ENCODE assay signal across 35 cellular contexts in genomic region chr16:12395266-12395665, GRCh38.
DNase-seq lines count a peak whose midpoint lies in the region; ATAC-seq, FAIRE-seq and TF ChIP-seq lines count a peak whose summit lies in the region.
"Had no signal": no experiment of that assay in that cellular context is flagged by ENCODE, and none has a peak within 500 bp of the region (broad histone marks: within the 10 kb centered on the region; RNA-seq: fewer than 3 reads in every experiment).

No MANE protein-coding gene starts in this region.

- H3K9me3 ChIP-seq in IMR-90 (ENCODE audit: control insufficient read depth, insufficient read depth, low read length) (no peaks in the 10 kb centered on the region), mesenchymal stem cell (ENCODE audit: control insufficient read depth, low read length) (no peaks in the 10 kb centered on the region), MG63 (no peaks in the 10 kb centered on the region)
- H3K9me3 ChIP-seq: body of pancreas, esophagus muscularis mucosa, pancreas, suprapubic skin had no signal

- H3K79me1 ChIP-seq in IMR-90 (ENCODE audit: low read depth in 1 of 2, low read length in 2 of 2) = no peaks in the 10 kb centered on the region; a peak in 1 of 4 replicates
- H3K79me1 ChIP-seq in mesenchymal stem cell (replicated peaks; ENCODE audit: low read length, poor library complexity, severe bottlenecking) = no peaks in the 10 kb centered on the region

- CTCF ChIA-PET in IMR-90 (lab: Yijun Ruan, JAX) = no interaction called here

- DNase-seq in DMS153 (lab: John Stamatoyannopoulos, UW) (peak; percentile 52), DMS153 treated with DMSO at 0.1 percent for 48 hours (lab: John Stamatoyannopoulos, UW; ENCODE audit: unreplicated experiment) (no peak), IMR-90 (peak; percentile 59), bronchial epithelial cell (ENCODE audit: low read depth) (peak; percentile 9), mesenchymal stem cell (no peak), left ventricle myocardium superior (no peak), MG63 (no peak), CD14-positive monocyte (ENCODE audit: low spot score) (no peak)
- DNase-seq: activated CD4-positive, alpha-beta T cell treated with anti-CD3 and anti-CD28 coated beads for 48 hours; activated gamma-delta T cell; activated T-cell treated with anti-CD3 and anti-CD28 coated beads, Interleukin-2, amount 50 U/mL, for 1 hour; Calu3; CD4-positive, CD25-positive, alpha-beta regulatory T cell; cerebellar nuclear complex; dermis blood vessel endothelial cell; DND-41; hippocampal formation; NCI-H1092; NCI-H1930; NCI-H2227 treated with DMSO at 0.1 percent for 48 hours; NCI-H526 treated with DMSO at 0.1 percent for 48 hours; nephron progenitor cell; pancreas; retina; SW 1271; T1000 had no signal

- H3K27me3 ChIP-seq in IMR-90 (ENCODE audit: control insufficient read depth, insufficient read depth, low read length) = no peaks in the 10 kb centered on the region
- H3K27me3 ChIP-seq in bronchial epithelial cell (ENCODE audit: control insufficient read depth, insufficient read depth, low read length) = no peaks in the 10 kb centered on the region
- no peaks in the 10 kb centered on the region for H3K27me3 ChIP-seq in mesenchymal stem cell (ENCODE audit: control insufficient read depth in 1 of 2, insufficient read depth in 1 of 2, low read length in 2 of 2)
- no peaks in the 10 kb centered on the region for H3K27me3 ChIP-seq in MG63
- H3K27me3 ChIP-seq: body of pancreas, esophagus muscularis mucosa, pancreas, suprapubic skin had no signal

- H3K36me3 Mint-ChIP-seq in CD14-positive monocyte = peaks cover 24 to 25% of the 10 kb centered on the region in 2 donors

- H3K4ac ChIP-seq in IMR-90 (ENCODE audit: low read depth, low read length) = no peak overlapping the region
- H3K4ac ChIP-seq in mesenchymal stem cell (ENCODE audit: low read depth in 1 of 2, low read length in 2 of 2) = no peak overlapping the region

- no peaks in the 10 kb centered on the region for H3K9me3 Mint-ChIP-seq in CD14-positive monocyte
- H3K9me3 Mint-ChIP-seq: CD4-positive, CD25-positive, alpha-beta regulatory T cell; memory B cell; nephron progenitor cell; stimulated activated memory B cell treated with anti-CD40 and anti-IgM and Interleukin-4, amounts not matched to agents 10 μg/mL and 1 μg/mL and 100 μg/mL, for 72 hours had no signal

- no peaks in the 10 kb centered on the region for H3K27me3 Mint-ChIP-seq in CD14-positive monocyte (ENCODE audit: low read depth in 3 of 3)
- H3K27me3 Mint-ChIP-seq: CD4-positive, CD25-positive, alpha-beta regulatory T cell; memory B cell; stimulated activated memory B cell treated with anti-CD40 and anti-IgM and Interleukin-4, amounts not matched to agents 10 μg/mL and 1 μg/mL and 100 μg/mL, for 72 hours had no signal

- TF ChIP-seq RAD21 in IMR-90 (IDR thresholded peaks at IDR 0.05; ENCODE audit: low read length) = no peak

- H2BK120ac ChIP-seq in IMR-90 (ENCODE audit: low read depth, low read length) (no peak overlapping the region), mesenchymal stem cell (ENCODE audit: low read depth, low read length) (no peak overlapping the region)

- H2AK5ac ChIP-seq in IMR-90 (ENCODE audit: low read depth, low read length) (no peak overlapping the region), mesenchymal stem cell (ENCODE audit: low read length, severe bottlenecking) (no peak overlapping the region)

- H2AFZ ChIP-seq in IMR-90 (replicated peaks; ENCODE audit: low read length, poor library complexity) = no peak overlapping the region
- no peak overlapping the region for H2AFZ ChIP-seq in mesenchymal stem cell (ENCODE audit: low read depth, low read length)

- H2BK20ac ChIP-seq in IMR-90 (ENCODE audit: low read depth, low read length) = no peak overlapping the region

- POLR2A ChIA-PET in IMR-90 (lab: Charles Lee; ENCODE audit: unreplicated experiment) = no interaction called here

- BruUV-seq in IMR-90 (replicated peaks; lab: Mats Ljungman, UMichigan) = no TSS peak

- H4K91ac ChIP-seq in IMR-90 (ENCODE audit: insufficient read depth, low read depth, low read length) (no peak overlapping the region), mesenchymal stem cell (ENCODE audit: low read length) (no peak overlapping the region)

- ATAC-seq in IMR-90 (ENCODE audit: low read depth) = no peak
- ATAC-seq in left ventricle myocardium superior = no peak
- ATAC-seq: body of pancreas; K562; left lobe of liver; stimulated activated memory B cell treated with anti-CD40 and anti-IgM and Interleukin-4, amounts not matched to agents 10 μg/mL and 1 μg/mL and 100 μg/mL, for 72 hours had no signal

- no peak overlapping the region for H3K56ac ChIP-seq in IMR-90 (ENCODE audit: extremely low read depth, insufficient read depth, low read length)

- TF ChIP-seq CTCF in IMR-90 (conservative IDR thresholded peaks at IDR 0.05; ENCODE audit: low read depth, low read length) (no peak), bronchial epithelial cell (IDR thresholded peaks at IDR 0.05; ENCODE audit: insufficient read depth, low read length, severe bottlenecking) (no peak), CD14-positive monocyte (IDR thresholded peaks at IDR 0.05) (no peak)

- in situ Hi-C loops in IMR-90 (cut with MboI; ENCODE audit: low sequenced_read_pairs) = no loop called here

- intact Hi-C loops in IMR-90 (cut with micrococcal nuclease) (loop anchor here (10.0 kb wide), 1 partner anchor 300 kb away; no protein-coding TSS in a partner anchor), left ventricle myocardium superior (cut with micrococcal nuclease) (no loop called here), CD14-positive monocyte (cut with micrococcal nuclease) (no loop called here)

- no peak overlapping the region for H3K4me2 ChIP-seq in IMR-90 (ENCODE audit: low read depth, low read length)
- H3K4me2 ChIP-seq in mesenchymal stem cell (ENCODE audit: low read length, poor library complexity, severe bottlenecking) = no peak overlapping the region

- 27% methylated on average over 3 of the region's 5 CpGs; no CpG with 5 or more reads in 1 of the 2 experiments for WGBS in IMR-90 (ENCODE audit: extremely low coverage in 2 of 2, insufficient read length in 1 of 2), 2 experiments
- 88% methylated on average over 5 of the region's 5 CpGs for WGBS in mesenchymal stem cell

- no peak for TF ChIP-seq POLR2A in IMR-90 (IDR thresholded peaks at IDR 0.05; ENCODE audit: low read depth, low read length)

- no peak overlapping the region for H3K4me3 ChIP-seq in IMR-90 (ENCODE audit: insufficient read depth, low read depth, low read length)
- H3K4me3 ChIP-seq in bronchial epithelial cell (ENCODE audit: low read depth, low read length) = no peak overlapping the region
- H3K4me3 ChIP-seq in mesenchymal stem cell (ENCODE audit: insufficient read depth in 1 of 2, low read depth in 1 of 2, low read length in 2 of 2) = no peak overlapping the region
- H3K4me3 ChIP-seq in MG63 = no peak overlapping the region
- H3K4me3 ChIP-seq: body of pancreas, esophagus muscularis mucosa, K562, pancreas, suprapubic skin had no signal

- H3K4me1 Mint-ChIP-seq in CD14-positive monocyte = no peaks in the 10 kb centered on the region

- FAIRE-seq in bronchial epithelial cell (lab: Jason Lieb, UNC) = no peak
- FAIRE-seq: HTR-8/SVneo, K562, pancreas had no signal

- peaks cover 3% of the 10 kb centered on the region; the same call in 1 of the 2 replicates for H4K20me1 ChIP-seq in IMR-90 (ENCODE audit: insufficient read depth, low read length)

- H3K36me3 ChIP-seq in IMR-90 (ENCODE audit: control insufficient read depth, insufficient read depth, low read length) = no peaks in the 10 kb centered on the region
- no peaks in the 10 kb centered on the region for H3K36me3 ChIP-seq in bronchial epithelial cell (ENCODE audit: control insufficient read depth, insufficient read depth, low read length)
- peaks cover 5 to 19% of the 10 kb centered on the region in 2 experiments for H3K36me3 ChIP-seq in mesenchymal stem cell (ENCODE audit: control insufficient read depth in 1 of 2, insufficient read depth in 2 of 2, low read depth in 1 of 2, low read length in 2 of 2)
- no peaks in the 10 kb centered on the region for H3K36me3 ChIP-seq in MG63
- H3K36me3 ChIP-seq: pancreas had no signal

- H3K4me1 ChIP-seq in IMR-90 (ENCODE audit: control insufficient read depth, insufficient read depth, low read length) (peaks cover 9% of the 10 kb centered on the region), mesenchymal stem cell (ENCODE audit: control insufficient read depth, insufficient read depth, low read depth, low read length) (peaks cover 11% of the 10 kb centered on the region)
- H3K4me1 ChIP-seq: body of pancreas, pancreas had no signal

- H2BK5ac ChIP-seq in IMR-90 (ENCODE audit: low read depth, low read length, poor library complexity, severe bottlenecking) (no peak overlapping the region), mesenchymal stem cell (ENCODE audit: low read depth, low read length, poor library complexity, severe bottlenecking) (no peak overlapping the region)

- dilution Hi-C loops in IMR-90 (cut with HindIII; ENCODE audit: low sequenced_read_pairs, unreplicated experiment) = no loop called here

- H2AK9ac ChIP-seq in IMR-90 (replicated peaks; ENCODE audit: low read depth, low read length, poor library complexity) = peak overlapping the region; percentile 31

- H3K14ac ChIP-seq in IMR-90 (replicated peaks; ENCODE audit: low read depth, low read length) (0 out of 2 replicates have a peak overlapping the region, but pooled peaks have one; percentile 18), mesenchymal stem cell (ENCODE audit: low read length in 2 of 2) (no peak overlapping the region)

- H3K4me3 Mint-ChIP-seq in CD14-positive monocyte = no peak overlapping the region
- H3K4me3 Mint-ChIP-seq: CD4-positive, CD25-positive, alpha-beta regulatory T cell; memory B cell; nephron progenitor cell; stimulated activated memory B cell treated with anti-CD40 and anti-IgM and Interleukin-4, amounts not matched to agents 10 μg/mL and 1 μg/mL and 100 μg/mL, for 72 hours had no signal

- no peak overlapping the region for H2BK12ac ChIP-seq in mesenchymal stem cell (ENCODE audit: low read length in 2 of 2)

- H3K27ac Mint-ChIP-seq in CD14-positive monocyte = peak overlapping the region in 1 of 7 donors; percentile 2
- H3K27ac Mint-ChIP-seq: CD4-positive, CD25-positive, alpha-beta regulatory T cell; memory B cell; nephron progenitor cell; stimulated activated memory B cell treated with anti-CD40 and anti-IgM and Interleukin-4, amounts not matched to agents 10 μg/mL and 1 μg/mL and 100 μg/mL, for 72 hours had no signal

- no peak overlapping the region for H2BK15ac ChIP-seq in IMR-90 (ENCODE audit: low read depth, low read length)
- no peak overlapping the region for H2BK15ac ChIP-seq in mesenchymal stem cell (ENCODE audit: low read depth, poor library complexity, severe bottlenecking)

- H3K9ac ChIP-seq in IMR-90 (ENCODE audit: low read depth, low read length) = no peak overlapping the region
- peak overlapping the region; percentile 59 for H3K9ac ChIP-seq in mesenchymal stem cell (ENCODE audit: low read length)

- H3K18ac ChIP-seq in IMR-90 (ENCODE audit: low read depth, low read length) (no peak overlapping the region), mesenchymal stem cell (ENCODE audit: low read depth in 1 of 2, low read length in 2 of 2) (no peak overlapping the region)

- H4K8ac ChIP-seq in IMR-90 (ENCODE audit: low read depth in 2 of 2, low read length in 2 of 2) = no peak overlapping the region
- no peak overlapping the region for H4K8ac ChIP-seq in mesenchymal stem cell (ENCODE audit: low read length)

- H3K9me1 ChIP-seq in IMR-90 (ENCODE audit: insufficient read depth, low read length) = peaks cover 12% of the 10 kb centered on the region

- no peak overlapping the region for H4K5ac ChIP-seq in IMR-90 (ENCODE audit: low read depth, low read length)

- 0 out of 2 replicates have a peak overlapping the region, but pooled peaks have one; percentile 15 for H3K23ac ChIP-seq in IMR-90 (ENCODE audit: low read depth, low read length)
- no peak overlapping the region for H3K23ac ChIP-seq in mesenchymal stem cell (ENCODE audit: low read length in 2 of 2)

- H3K27ac ChIP-seq in IMR-90 (ENCODE audit: insufficient read depth, low read length) (no peak overlapping the region), mesenchymal stem cell (ENCODE audit: low read length, poor library complexity, severe bottlenecking) (no peak overlapping the region)
- H3K27ac ChIP-seq: 22Rv1, body of pancreas, esophagus muscularis mucosa, pancreas, suprapubic skin had no signal

Comparison
In these comparisons a context has a peak if more than half of its experiments do, and no peak if none do; other contexts are left out.
1. DNase-seq: peak in DMS153 (single experiment), IMR-90 (single experiment) and bronchial epithelial cell (single experiment); none in DMS153 treated with DMSO at 0.1 percent for 48 hours (single experiment), mesenchymal stem cell (single experiment), left ventricle myocardium superior (single experiment), MG63 (single experiment) and CD14-positive monocyte (single experiment).